In the genomic region with DNA sequence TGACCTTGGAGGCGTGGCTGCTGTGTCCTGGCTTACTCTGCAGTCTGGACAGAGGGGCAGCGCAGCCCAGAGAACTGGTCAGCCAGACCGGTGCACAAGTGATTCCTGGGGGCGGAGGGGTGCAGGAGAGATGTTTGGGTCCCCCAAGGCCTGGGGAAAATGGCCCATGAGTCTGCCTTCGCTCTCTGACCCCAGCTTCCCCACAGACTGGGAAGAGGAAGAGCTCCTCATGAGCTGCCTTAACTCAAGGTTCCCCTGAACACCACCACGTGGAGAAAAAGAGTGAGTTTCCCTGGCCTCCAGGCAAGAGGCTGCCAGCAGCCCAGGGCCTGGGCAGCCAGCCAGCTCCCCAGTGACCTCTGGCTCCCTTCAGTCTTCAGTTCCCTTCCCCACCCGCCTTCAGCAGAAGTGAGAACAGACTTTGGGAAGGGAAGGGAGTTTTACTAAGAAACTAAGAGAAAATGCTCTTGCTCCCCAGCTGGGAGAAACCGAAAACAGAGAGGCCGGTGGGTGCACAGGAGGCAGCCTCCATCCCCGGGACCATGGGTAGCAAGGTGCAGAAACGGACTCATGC, we compare ENCODE assay signal across 9 cellular contexts. TPM values are rescaled to one million over a fixed set of nuclear protein-coding genes. Genes with fewer than 3 reads are reported as not detected.
DNase-seq lines count a peak whose midpoint lies in the region; ATAC-seq, FAIRE-seq and TF ChIP-seq lines count a peak whose summit lies in the region.
"Had no signal": no experiment of that assay in that cellular context is flagged by ENCODE, and none has a peak within 500 bp of the region (broad histone marks: within the 10 kb centered on the region; RNA-seq: fewer than 3 reads in every experiment).

No MANE protein-coding gene starts in this region.

- no peaks in the 10 kb centered on the region for H3K36me3 ChIP-seq in ascending aorta
- no peaks in the 10 kb centered on the region for H3K36me3 ChIP-seq in kidney (ENCODE audit: control insufficient read depth in 1 of 2, insufficient read depth in 2 of 2, low read length in 2 of 2)
- no peaks in the 10 kb centered on the region for H3K36me3 ChIP-seq in suprapubic skin

- H3K4me3 Mint-ChIP-seq in CD14-positive monocyte = peak overlapping the region in 1 of 2 donors; percentile 72

- no peaks in the 10 kb centered on the region for H3K27me3 ChIP-seq in ascending aorta
- H3K27me3 ChIP-seq in suprapubic skin = no peaks in the 10 kb centered on the region

- no peaks in the 10 kb centered on the region for H3K9me3 Mint-ChIP-seq in CD14-positive monocyte

- peaks cover 11 to 22% of the 10 kb centered on the region in 2 donors for H3K36me3 Mint-ChIP-seq in CD14-positive monocyte

- intact Hi-C loops in CD14-positive monocyte (cut with micrococcal nuclease) (loop anchor here in 1 of 2 donors (5.0 kb wide), 1 partner anchor 43 kb away; a partner anchor contains a TSS), ascending aorta (cut with DNase I) (no loop called here), kidney (cut with DNase I) (no loop called here)

- TF ChIP-seq CTCF in CD14-positive monocyte (IDR thresholded peaks at IDR 0.05) (no peak), ascending aorta (IDR thresholded peaks at IDR 0.05) (no peak), kidney (IDR thresholded peaks at IDR 0.05; ENCODE audit: borderline replicate concordance, extremely low read depth, insufficient read depth) (no peak), suprapubic skin (IDR thresholded peaks at IDR 0.05) (no peak)

- no peak for ATAC-seq in esophagus mucosa
- no peak for ATAC-seq in HG02973 (IDR thresholded peaks at IDR 0.05; ENCODE audit: unreplicated experiment)

- DNase-seq in CD14-positive monocyte (ENCODE audit: low spot score) = peak; percentile 89
- peak; percentile 86 for DNase-seq in KBM-7
- DNase-seq in ascending aorta (ENCODE audit: low spot score in 2 of 2) = peak; percentile 40 to 84
- peak; percentile 94 for DNase-seq in kidney
- peak in 1 of 2 donors; percentile 71 for DNase-seq in suprapubic skin (ENCODE audit: low spot score in 2 of 2)
- DNase-seq in NCI-H1436 (lab: John Stamatoyannopoulos, UW) = no peak

- in situ Hi-C loops in KBM-7 (cut with MboI; ENCODE audit: low pct_unique_long_range_greater_than_20kb, low sequenced_read_pairs) = no loop called here

- no peaks in the 10 kb centered on the region for H3K27me3 Mint-ChIP-seq in CD14-positive monocyte (ENCODE audit: low read depth in 3 of 3)

- TF ChIP-seq EP300 in suprapubic skin (IDR thresholded peaks at IDR 0.05) = no peak

- H3K9me3 ChIP-seq in ascending aorta (no peaks in the 10 kb centered on the region), kidney (ENCODE audit: control insufficient read depth in 1 of 2, low read length in 2 of 2) (no peaks in the 10 kb centered on the region), suprapubic skin (no peaks in the 10 kb centered on the region)

- H3K9ac ChIP-seq in kidney (ENCODE audit: low read length in 2 of 2) = peak overlapping the region in 1 of 2 donors; percentile 55

- H3K4me1 ChIP-seq in ascending aorta = peaks cover 3 to 8% of the 10 kb centered on the region in 2 donors
- H3K4me1 ChIP-seq in kidney (ENCODE audit: control insufficient read depth in 1 of 2, insufficient read depth in 1 of 2, low read depth in 1 of 2, low read length in 2 of 2) = peaks cover 25 to 36% of the 10 kb centered on the region in 2 donors
- peaks cover 66% of the 10 kb centered on the region for H3K4me1 ChIP-seq in suprapubic skin

- WGBS in suprapubic skin = 54% methylated on average over 8 of the region's 11 CpGs

- peak overlapping the region in 1 of 2 donors; percentile 18 for H3K27ac ChIP-seq in ascending aorta
- peak overlapping the region; percentile 76 to 87 for H3K27ac ChIP-seq in kidney (ENCODE audit: low read depth in 2 of 2, low read length in 2 of 2)
- peak overlapping the region; percentile 17 for H3K27ac ChIP-seq in suprapubic skin

- no peak overlapping the region for H3K4me3 ChIP-seq in ascending aorta
- H3K4me3 ChIP-seq in kidney (ENCODE audit: low read length in 2 of 2) = no peak overlapping the region
- H3K4me3 ChIP-seq in suprapubic skin = no peak overlapping the region

- H3K27ac Mint-ChIP-seq in CD14-positive monocyte = peak overlapping the region; percentile 78 to 93 (median 88)

- no peak for FAIRE-seq in kidney (lab: Jason Lieb, UNC)
- FAIRE-seq: islet of Langerhans had no signal

- TF ChIP-seq POLR2A in suprapubic skin (IDR thresholded peaks at IDR 0.05) = no peak

- H3K4me1 Mint-ChIP-seq in CD14-positive monocyte = peaks cover 64% of the 10 kb centered on the region

RNA-seq across cellular contexts. Expression of a gene that starts 2.0 kb away (rescaled TPM):
- polyA plus RNA-seq in CD14-positive monocyte (not detected), kidney (ENCODE audit: insufficient read depth, low read depth, low replicate concordance) (not detected)
- total RNA-seq in ascending aorta (not detected), kidney (not detected), suprapubic skin (1 to 10 TPM in 3 of 4 donors, not detected in 1; 1.4 to 2.7 (median 2.1) TPM), esophagus mucosa (0.44 TPM)

RNA-seq across cellular contexts. Expression of a gene that starts 13.7 kb away (rescaled TPM):
- polyA plus RNA-seq in CD14-positive monocyte (10 to 100 TPM; 13.3 to 15.1 TPM), kidney (ENCODE audit: insufficient read depth, low read depth, low replicate concordance) (1.0 TPM)
- total RNA-seq in ascending aorta (9.6 TPM), kidney (35.9 TPM), suprapubic skin (1 to 10 TPM in 2 of 4 donors, under 1 TPM in 2; 0.36 to 6.4 (median 1.8) TPM), esophagus mucosa (2.0 TPM)

RNA-seq across cellular contexts. Expression of a gene that starts 15.7 kb away (rescaled TPM):
- 10 to 100 TPM; 60.1 to 79.2 TPM for polyA plus RNA-seq in CD14-positive monocyte
- total RNA-seq in ascending aorta = 173 TPM
- 115 TPM for total RNA-seq in kidney
- polyA plus RNA-seq in kidney (ENCODE audit: insufficient read depth, low read depth, low replicate concordance) = 15.0 TPM
- 10 to 100 TPM; 27.9 to 48.8 (median 32.0) TPM for total RNA-seq in suprapubic skin
- 50.2 TPM for total RNA-seq in esophagus mucosa

RNA-seq across cellular contexts. Expression of a gene that starts 24.1 kb away (rescaled TPM):
- polyA plus RNA-seq in CD14-positive monocyte = 100 to 1,000 TPM; 350 to 402 TPM
- 115 TPM for total RNA-seq in ascending aorta
- 165 TPM for total RNA-seq in kidney
- polyA plus RNA-seq in kidney (ENCODE audit: insufficient read depth, low read depth, low replicate concordance) = 149 TPM
- total RNA-seq in suprapubic skin = 100 to 1,000 TPM; 127 to 139 (median 133) TPM
- total RNA-seq in esophagus mucosa = 73.0 TPM

RNA-seq across cellular contexts. Expression of a gene that starts 42.6 kb away (rescaled TPM):
- polyA plus RNA-seq in CD14-positive monocyte (1 to 10 TPM; 1.4 to 2.0 TPM), kidney (ENCODE audit: insufficient read depth, low read depth, low replicate concordance) (9.3 TPM)
- total RNA-seq in ascending aorta (not detected), kidney (12.7 TPM), suprapubic skin (1 to 10 TPM; 1.0 to 9.1 (median 7.0) TPM), esophagus mucosa (33.3 TPM)
